17 cellular contexts compared by ENCODE assay signal in the genomic region with DNA sequence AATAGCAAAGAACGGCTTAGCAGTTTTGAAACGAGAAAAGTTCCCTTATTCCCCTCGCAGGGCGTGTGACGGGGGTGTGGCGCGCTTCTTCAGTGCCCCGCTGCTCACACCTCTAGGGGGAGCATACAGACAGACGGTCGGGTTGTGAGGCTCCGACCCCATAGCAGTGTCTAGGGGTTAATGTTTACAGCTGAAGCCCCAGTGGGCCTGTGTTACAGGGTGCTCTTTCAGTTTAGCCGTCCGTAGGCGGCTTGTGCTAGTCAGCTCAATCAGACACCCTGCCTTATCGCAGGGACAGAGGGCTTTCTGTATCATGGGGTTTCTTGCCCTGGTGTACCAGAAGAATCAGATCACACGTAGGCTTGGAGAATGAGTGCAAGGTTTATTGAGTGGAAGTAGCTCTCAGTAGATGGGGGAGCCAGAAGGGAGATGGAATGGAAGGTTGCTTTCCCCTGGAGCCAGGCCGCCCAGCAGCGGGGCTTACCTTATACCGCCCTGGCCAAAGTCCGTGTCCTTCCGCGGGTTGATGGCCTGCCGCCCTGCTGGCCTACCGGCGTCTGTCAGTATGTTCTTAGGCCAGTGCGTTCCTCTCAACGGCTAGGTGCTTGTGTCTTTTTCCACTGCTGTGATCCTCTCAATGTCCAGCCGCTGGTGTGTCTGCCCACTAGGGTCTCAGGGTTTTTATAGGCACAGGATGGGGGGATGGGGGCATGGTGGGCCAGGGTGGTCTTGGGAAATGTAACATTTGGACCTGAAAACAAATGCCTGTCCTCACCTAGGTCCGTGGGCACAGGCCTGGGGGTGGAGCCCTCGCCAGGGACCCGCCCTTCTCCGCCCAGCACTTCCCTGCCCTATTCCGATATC. TPM values are rescaled to one million over a fixed set of nuclear protein-coding genes. Genes with fewer than 3 reads are reported as not detected.
A peak's percentile ranks its signal among the peaks of the same experiment; 100 is the strongest.
DNase-seq lines count a peak whose midpoint lies in the region; ATAC-seq and TF ChIP-seq lines count a peak whose summit lies in the region.
"Had no signal": no experiment of that assay in that cellular context is flagged by ENCODE, and none has a peak within 500 bp of the region (broad histone marks: within the 10 kb centered on the region; RNA-seq: fewer than 3 reads in every experiment).

No MANE protein-coding gene starts in this region.

- no peak overlapping the region for H3K4me2 ChIP-seq in neural progenitor cell

- no peak overlapping the region for H3K27ac Mint-ChIP-seq in neural progenitor cell

- H3K36me3 ChIP-seq in neural progenitor cell (no peaks in the 10 kb centered on the region), suprapubic skin (no peaks in the 10 kb centered on the region)
- H3K36me3 ChIP-seq: ascending aorta, HAP-1, vagina had no signal

- H3K9me3 Mint-ChIP-seq in neural progenitor cell: no peaks in the 10 kb centered on the region

- no peak for TF ChIP-seq POLR2A in suprapubic skin (IDR thresholded peaks at IDR 0.05)

- no peak overlapping the region for H3K4me3 Mint-ChIP-seq in neural progenitor cell

- ATAC-seq in left ventricle myocardium superior (peak; percentile 63), GM21360 (IDR thresholded peaks at IDR 0.05; ENCODE audit: unreplicated experiment) (no peak), GM21737 (IDR thresholded peaks at IDR 0.05; ENCODE audit: unreplicated experiment) (no peak)
- ATAC-seq in stimulated activated naive CD8-positive, alpha-beta T cell treated with anti-CD3 and anti-CD28 coated beads, Interleukin-15, Interleukin-2, amounts not matched to agents 100 U/mL and 50 U/mL, for 24 hours: no peak
- ATAC-seq: foreskin keratinocyte had no signal

- H3K4me1 Mint-ChIP-seq in neural progenitor cell: no peaks in the 10 kb centered on the region

- no peak overlapping the region for H3K27ac ChIP-seq in neural progenitor cell
- no peak overlapping the region for H3K27ac ChIP-seq in suprapubic skin
- H3K27ac ChIP-seq: ascending aorta, foreskin keratinocyte, vagina had no signal

- H3K36me3 Mint-ChIP-seq in neural progenitor cell: no peaks in the 10 kb centered on the region

- H3K27me3 Mint-ChIP-seq in neural progenitor cell (ENCODE audit: insufficient read depth, low read depth): no peaks in the 10 kb centered on the region

- intact Hi-C loops in left ventricle myocardium superior (cut with micrococcal nuclease): no loop called here

- no peak overlapping the region for H3K4me3 ChIP-seq in neural progenitor cell
- no peak overlapping the region for H3K4me3 ChIP-seq in suprapubic skin
- H3K4me3 ChIP-seq: ascending aorta, HAP-1, vagina had no signal

- WGBS in suprapubic skin: 86% methylated on average over 23 of the region's 33 CpGs

- H3K9ac ChIP-seq in neural progenitor cell: no peak overlapping the region

- H3K4me1 ChIP-seq in neural progenitor cell (peaks cover 5% of the 10 kb centered on the region), suprapubic skin (peaks cover 4% of the 10 kb centered on the region)
- H3K4me1 ChIP-seq: ascending aorta, foreskin keratinocyte, HAP-1, vagina had no signal

- no peaks in the 10 kb centered on the region for H4K20me1 ChIP-seq in neural progenitor cell (ENCODE audit: low read depth)

- H3K27me3 ChIP-seq in neural progenitor cell (no peaks in the 10 kb centered on the region), suprapubic skin (no peaks in the 10 kb centered on the region)
- H3K27me3 ChIP-seq: ascending aorta, foreskin keratinocyte, vagina had no signal

- peaks cover 10% of the 10 kb centered on the region for H3F3A ChIP-seq in neural progenitor cell (ENCODE audit: low read depth)

- peak; percentile 21 for TF ChIP-seq CTCF in neural progenitor cell (IDR thresholded peaks at IDR 0.05)
- no peak for TF ChIP-seq CTCF in suprapubic skin (IDR thresholded peaks at IDR 0.05)

- no peaks in the 10 kb centered on the region for H3K9me3 ChIP-seq in neural progenitor cell (ENCODE audit: low read depth)
- H3K9me3 ChIP-seq in suprapubic skin: no peaks in the 10 kb centered on the region
- H3K9me3 ChIP-seq: ascending aorta, HAP-1, vagina had no signal

- peak overlapping the region; percentile 90 for H2AFZ ChIP-seq in neural progenitor cell (replicated peaks)

- no peaks in the 10 kb centered on the region for H3K79me2 ChIP-seq in neural progenitor cell (ENCODE audit: low read depth)

- no peak for TF ChIP-seq EP300 in suprapubic skin (IDR thresholded peaks at IDR 0.05)

- DNase-seq in CD1c-positive myeloid dendritic cell (ENCODE audit: extremely low spot score) (peak; percentile 19), NOMO-1 treated with dmso at 0.1 percent for 144 hours (lab: John Stamatoyannopoulos, UW; ENCODE audit: unreplicated experiment) (peak; percentile 88), left ventricle myocardium superior (peak; percentile 38), neural progenitor cell (ENCODE audit: low spot score) (peak; percentile 17), suprapubic skin (ENCODE audit: low spot score in 2 of 2) (no peak)
- DNase-seq in stimulated activated naive CD8-positive, alpha-beta T cell treated with anti-CD3 and anti-CD28 coated beads, Interleukin-15, Interleukin-2, amounts not matched to agents 100 U/mL and 50 U/mL, for 24 hours: no peak
- DNase-seq: activated CD4-positive, alpha-beta T cell treated with anti-CD3 and anti-CD28 coated beads for 48 hours; DMS79 treated with DMSO at 0.1 percent for 48 hours; effector CD4-positive, alpha-beta T cell; foreskin keratinocyte; NCI-H1417; stimulated activated CD4-positive, alpha-beta T cell treated with anti-CD3 and anti-CD28 coated beads, Interleukin-15, amount 100 ng/mL, for 24 hours had no signal

RNA-seq across cellular contexts. Expression of gene ACP3, which starts 32.2 kb away (rescaled TPM):
- 1.1 TPM for total RNA-seq in left ventricle myocardium superior
- total RNA-seq in neural progenitor cell (ENCODE audit: low replicate concordance): not detected in 2 replicates
- total RNA-seq in suprapubic skin: 10 to 100 TPM; 38.2 to 71.7 (median 60.1) TPM

Comparison
In these comparisons a context has a peak if more than half of its experiments do, and no peak if none do; other contexts are left out.
1. DNase-seq: peak in CD1c-positive myeloid dendritic cell (single experiment), NOMO-1 treated with dmso at 0.1 percent for 144 hours (single experiment), left ventricle myocardium superior (single experiment) and neural progenitor cell (single experiment); none in suprapubic skin (0 of 2) and stimulated activated naive CD8-positive, alpha-beta T cell treated with anti-CD3 and anti-CD28 coated beads, Interleukin-15, Interleukin-2, amounts not matched to agents 100 U/mL and 50 U/mL, for 24 hours (single experiment).
2. RNA of gene ACP3, which starts 32.2 kb away (total RNA-seq): 38.2 to 71.7 TPM in suprapubic skin; 1.1 TPM in left ventricle myocardium superior (single experiment) and not detected in neural progenitor cell; every median in the first group is over 10 times any median in the second.